Comparison of ENCODE assay signal across 14 cellular contexts in the genomic region with DNA sequence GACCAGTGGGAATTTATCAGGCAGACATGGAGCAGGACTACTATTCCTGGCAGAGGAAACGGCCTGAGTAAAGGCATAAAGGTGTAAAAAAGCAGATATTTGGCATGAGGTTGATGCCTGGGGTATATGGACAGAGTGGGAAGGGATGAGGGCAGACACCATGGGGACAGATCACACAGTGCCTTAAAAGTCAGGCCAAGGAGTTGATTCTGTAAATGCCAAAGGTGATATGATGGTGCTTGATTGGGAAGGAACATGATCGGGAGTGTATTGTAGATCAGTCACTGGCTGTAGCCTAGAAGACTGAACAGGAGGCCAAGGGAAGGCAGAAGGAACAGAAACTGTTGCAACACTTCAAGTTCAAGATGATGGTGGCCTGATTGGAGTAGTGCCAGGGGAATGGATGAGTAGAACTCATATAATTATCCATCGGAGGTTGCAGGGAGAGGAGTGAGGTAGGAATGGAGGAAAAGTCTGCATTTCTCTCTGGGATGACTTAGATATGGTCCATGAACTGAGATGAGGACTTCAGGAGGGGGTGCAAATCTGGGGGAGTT.
"Had no signal": no experiment of that assay in that cellular context is flagged by ENCODE, and none has a peak within 500 bp of the region (broad histone marks: within the 10 kb centered on the region; RNA-seq: fewer than 3 reads in every experiment).

No MANE protein-coding gene starts in this region.

- H3K4me3 ChIP-seq: esophagus squamous epithelium, skin epidermis, suprapubic skin, upper lobe of left lung had no signal

- H3K27ac ChIP-seq: brain microvascular endothelial cell, esophagus squamous epithelium, suprapubic skin, upper lobe of left lung had no signal

- DNase-seq: activated CD4-positive, CD25-positive, alpha-beta regulatory T cell treated with anti-CD3 and anti-CD28 coated beads, Interleukin-2, amount 50 U/mL, for 72 hours; activated naive CD4-positive, alpha-beta T cell; activated naive CD8-positive, alpha-beta T cell treated with anti-CD3 and anti-CD28 coated beads, Interleukin-2, amount 10 ng/mL, durations not matched to agents 7 days and 5 days; brain microvascular endothelial cell; cortex of kidney; effector CD4-positive, alpha-beta T cell; esophagus squamous epithelium; right cardiac atrium; stimulated activated CD4-positive, alpha-beta T cell treated with anti-CD3 and anti-CD28 coated beads, Interleukin-4, amount 100 ng/mL, for 4 hours; stimulated activated CD8-positive, alpha-beta memory T cell treated with anti-CD3 and anti-CD28 coated beads, Interleukin-4, amount 100 ng/mL, for 48 hours; stimulated activated naive CD4-positive, alpha-beta T cell treated with Interleukin-2 at 50 U/mL for 16 hours had no signal

- H3K9me3 ChIP-seq: esophagus squamous epithelium, suprapubic skin, upper lobe of left lung had no signal

- H3K4me1 ChIP-seq: upper lobe of left lung had no signal

- H3K36me3 ChIP-seq: brain microvascular endothelial cell, esophagus squamous epithelium, suprapubic skin, upper lobe of left lung had no signal

- H3K27me3 ChIP-seq: brain microvascular endothelial cell, esophagus squamous epithelium, suprapubic skin, upper lobe of left lung had no signal
